In genomic region chr3:180036092-180036677, GRCh38 we compare ENCODE assay signal across 8 cellular contexts.
DNase-seq lines count a peak whose midpoint lies in the region; ATAC-seq and TF ChIP-seq lines count a peak whose summit lies in the region.
"Had no signal": no experiment of that assay in that cellular context is flagged by ENCODE, and none has a peak within 500 bp of the region (broad histone marks: within the 10 kb centered on the region; RNA-seq: fewer than 3 reads in every experiment).

No MANE protein-coding gene starts in this region.

- no peaks in the 10 kb centered on the region for H3K79me2 ChIP-seq in KMS-11 (ENCODE audit: insufficient read depth, low read depth)

- H3K4me3 Mint-ChIP-seq in stimulated activated memory B cell treated with anti-CD40 and anti-IgM and Interleukin-4, amounts not matched to agents 10 μg/mL and 1 μg/mL and 100 μg/mL, for 72 hours = peak overlapping the region; percentile 41

- H3K27ac ChIP-seq in KMS-11 = no peak overlapping the region
- H3K27ac ChIP-seq in brain microvascular endothelial cell = no peak overlapping the region
- H3K27ac ChIP-seq: neutrophil had no signal

- DNase-seq in brain microvascular endothelial cell (no peak), iPS-NIHi7 (ENCODE audit: extremely low spot score) (no peak)
- no peak for DNase-seq in central memory CD4-positive, alpha-beta T cell

- peak overlapping the region; percentile 94 for H3K4me2 ChIP-seq in KMS-11

- H2AFZ ChIP-seq in KMS-11 (ENCODE audit: low read depth) = peak overlapping the region; percentile 62; the same call in 1 of the 2 replicates

- H3K36me3 ChIP-seq in KMS-11 (ENCODE audit: insufficient read depth) (no peaks in the 10 kb centered on the region), brain microvascular endothelial cell (replicated peaks) (no peaks in the 10 kb centered on the region)
- H3K36me3 ChIP-seq: neutrophil had no signal

- H3K36me3 Mint-ChIP-seq in stimulated activated memory B cell treated with anti-CD40 and anti-IgM and Interleukin-4, amounts not matched to agents 10 μg/mL and 1 μg/mL and 100 μg/mL, for 72 hours = no peaks in the 10 kb centered on the region

- in situ Hi-C loops in brain microvascular endothelial cell (cut with HindIII; ENCODE audit: low pct_ligation_motif_present, low sequenced_read_pairs) = no loop called here

- H3K27me3 ChIP-seq in KMS-11 (ENCODE audit: insufficient read depth, low read depth) = no peaks in the 10 kb centered on the region
- H3K27me3 ChIP-seq in brain microvascular endothelial cell (replicated peaks) = peaks cover 5% of the 10 kb centered on the region

- no peak overlapping the region for H3K27ac Mint-ChIP-seq in stimulated activated memory B cell treated with anti-CD40 and anti-IgM and Interleukin-4, amounts not matched to agents 10 μg/mL and 1 μg/mL and 100 μg/mL, for 72 hours

- no peaks in the 10 kb centered on the region for H4K20me1 ChIP-seq in KMS-11 (ENCODE audit: insufficient read depth)

- no peak for TF ChIP-seq CTCF in KMS-11 (conservative IDR thresholded peaks at IDR 0.05; ENCODE audit: low read depth, low read length)
- no peak for TF ChIP-seq CTCF in brain microvascular endothelial cell (IDR thresholded peaks at IDR 0.05; ENCODE audit: low read depth, low read length, missing control alignments)

- H3K4me1 ChIP-seq in KMS-11 (ENCODE audit: low read depth, poor library complexity, severe bottlenecking) = peaks cover 10% of the 10 kb centered on the region

- no peak overlapping the region for H3K9ac ChIP-seq in KMS-11

- peaks cover 17% of the 10 kb centered on the region for H3K4me1 Mint-ChIP-seq in stimulated activated memory B cell treated with anti-CD40 and anti-IgM and Interleukin-4, amounts not matched to agents 10 μg/mL and 1 μg/mL and 100 μg/mL, for 72 hours

- H3K4me3 ChIP-seq in KMS-11 (IDR thresholded peaks at IDR 0.05; ENCODE audit: insufficient read depth, low read depth, low read length) (peak overlapping the region; percentile 80), brain microvascular endothelial cell (ENCODE audit: low read depth, low read length) (peak overlapping the region; percentile 47)

- H3K9me3 Mint-ChIP-seq in stimulated activated memory B cell treated with anti-CD40 and anti-IgM and Interleukin-4, amounts not matched to agents 10 μg/mL and 1 μg/mL and 100 μg/mL, for 72 hours = no peaks in the 10 kb centered on the region

- ATAC-seq in GM18517 (IDR thresholded peaks at IDR 0.05; ENCODE audit: unreplicated experiment) (peak; percentile 49), GM21528 (IDR thresholded peaks at IDR 0.05; ENCODE audit: low FRiP score, unreplicated experiment) (peak; percentile 73)
- peak; percentile 27 for ATAC-seq in stimulated activated memory B cell treated with anti-CD40 and anti-IgM and Interleukin-4, amounts not matched to agents 10 μg/mL and 1 μg/mL and 100 μg/mL, for 72 hours

- peaks cover 58% of the 10 kb centered on the region for H3K27me3 Mint-ChIP-seq in stimulated activated memory B cell treated with anti-CD40 and anti-IgM and Interleukin-4, amounts not matched to agents 10 μg/mL and 1 μg/mL and 100 μg/mL, for 72 hours
